ENCODE assay signal across 20 cellular contexts in the genomic region with DNA sequence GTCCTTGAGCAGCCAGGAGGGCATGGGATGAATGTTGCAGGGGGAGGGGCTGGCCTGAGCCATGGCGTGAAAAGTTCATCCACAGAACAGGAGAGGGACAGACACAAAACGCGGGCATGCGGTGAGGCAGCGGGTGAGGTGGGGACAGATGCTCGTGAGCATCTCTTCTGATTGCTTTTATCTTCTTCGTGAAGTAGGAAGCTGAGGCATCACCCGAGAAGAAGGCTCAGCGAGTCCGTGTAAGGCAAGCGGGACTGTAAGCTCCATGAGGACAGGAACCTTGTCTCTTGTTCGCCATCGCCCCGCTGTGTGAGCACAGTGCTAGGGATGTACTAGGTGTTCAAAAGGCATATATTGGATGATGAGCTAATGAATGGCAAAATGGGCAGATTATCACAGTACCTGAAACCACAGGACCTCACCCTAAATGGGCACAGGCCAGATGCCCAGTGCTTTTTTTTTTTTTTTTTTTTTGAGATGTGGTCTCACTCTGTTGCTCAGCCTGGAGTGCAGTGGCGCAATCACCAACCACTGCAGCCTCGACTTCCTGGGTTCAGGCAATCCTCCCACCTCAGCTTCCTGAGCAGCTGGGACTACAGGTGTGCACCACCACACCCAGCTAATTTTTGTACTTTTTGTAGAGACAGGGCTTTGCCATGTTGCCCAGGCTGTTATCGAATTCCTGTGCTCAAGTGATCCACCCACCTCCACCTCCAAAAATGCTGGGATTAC. TPM values are rescaled to one million over a fixed set of nuclear protein-coding genes. Genes with fewer than 3 reads are reported as not detected.
"Had no signal": no experiment of that assay in that cellular context is flagged by ENCODE, and none has a peak within 500 bp of the region (broad histone marks: within the 10 kb centered on the region; RNA-seq: fewer than 3 reads in every experiment).

No MANE protein-coding gene starts in this region.

- H3K27ac Mint-ChIP-seq: activated CD4-positive, alpha-beta T cell treated with anti-CD3 and anti-CD28 coated beads, Interleukin-2, amount 10 ng/mL, durations not matched to agents 7 days and 5 days; activated naive CD4-positive, alpha-beta T cell treated with anti-CD3 and anti-CD28 coated beads, Interleukin-2, amount 50 U/mL, for 24 hours; nephron progenitor cell; stimulated activated naive CD8-positive, alpha-beta T cell treated with anti-CD3 and anti-CD28 coated beads, Interleukin-15, Interleukin-2, amounts not matched to agents 100 ng/mL and 50 ng/mL, for 24 hours had no signal

- DNase-seq: activated CD4-positive, alpha-beta T cell treated with anti-CD3 and anti-CD28 coated beads, Interleukin-2, amount 10 ng/mL, durations not matched to agents 7 days and 5 days; activated CD8-positive, alpha-beta memory T cell treated with anti-CD3 and anti-CD28 coated beads for 24 hours; activated CD8-positive, alpha-beta memory T cell treated with anti-CD3 and anti-CD28 coated beads, Interleukin-2, amount 50 U/mL, for 48 hours; activated gamma-delta T cell; activated T-cell treated with anti-CD3 and anti-CD28 coated beads, Interleukin-2, amount 50 U/mL, for 48 hours; gastrocnemius medialis; head of caudate nucleus; midbrain; nephron progenitor cell; occipital lobe; stimulated activated CD4-positive, alpha-beta T cell treated with anti-CD3 and anti-CD28 coated beads, Interleukin-2, amount 100 ng/mL, for 24 hours; transverse colon had no signal

- ATAC-seq: gastrocnemius medialis had no signal

- H3K27me3 ChIP-seq: ascending aorta, suprapubic skin, vagina had no signal

- H3K27ac ChIP-seq: ascending aorta, coronary artery, gastrocnemius medialis, suprapubic skin, transverse colon, vagina had no signal

- H3K9me3 ChIP-seq: ascending aorta, gastrocnemius medialis, suprapubic skin, transverse colon, vagina had no signal

- H3K4me3 ChIP-seq: ascending aorta, coronary artery, gastrocnemius medialis, lung, suprapubic skin, transverse colon, vagina had no signal

- H3K4me3 Mint-ChIP-seq: activated CD4-positive, alpha-beta T cell treated with anti-CD3 and anti-CD28 coated beads, Interleukin-2, amount 10 ng/mL, durations not matched to agents 7 days and 5 days; activated naive CD4-positive, alpha-beta T cell treated with anti-CD3 and anti-CD28 coated beads, Interleukin-2, amount 50 U/mL, for 24 hours; nephron progenitor cell; stimulated activated naive CD8-positive, alpha-beta T cell treated with anti-CD3 and anti-CD28 coated beads, Interleukin-15, Interleukin-2, amounts not matched to agents 100 ng/mL and 50 ng/mL, for 24 hours had no signal

- H3K36me3 Mint-ChIP-seq: activated naive CD4-positive, alpha-beta T cell treated with anti-CD3 and anti-CD28 coated beads, Interleukin-2, amount 50 U/mL, for 24 hours had no signal

- H3K9me3 Mint-ChIP-seq: activated naive CD4-positive, alpha-beta T cell treated with anti-CD3 and anti-CD28 coated beads, Interleukin-2, amount 50 U/mL, for 24 hours; nephron progenitor cell had no signal

- H3K36me3 ChIP-seq: ascending aorta, gastrocnemius medialis, suprapubic skin, transverse colon, vagina had no signal

- H3K27me3 Mint-ChIP-seq: activated CD4-positive, alpha-beta T cell treated with anti-CD3 and anti-CD28 coated beads, Interleukin-2, amount 10 ng/mL, durations not matched to agents 7 days and 5 days; activated naive CD4-positive, alpha-beta T cell treated with anti-CD3 and anti-CD28 coated beads, Interleukin-2, amount 50 U/mL, for 24 hours had no signal

RNA-seq across cellular contexts. Expression of a gene that starts 46.8 kb away (rescaled TPM):
- total RNA-seq: activated CD4-positive, alpha-beta T cell treated with anti-CD3 and anti-CD28 coated beads, Interleukin-2, amount 10 ng/mL, durations not matched to agents 7 days and 5 days; ascending aorta; lung; occipital lobe; suprapubic skin; vagina had no signal
- polyA plus RNA-seq: keratinocyte, lung had no signal
